In the genomic region with DNA sequence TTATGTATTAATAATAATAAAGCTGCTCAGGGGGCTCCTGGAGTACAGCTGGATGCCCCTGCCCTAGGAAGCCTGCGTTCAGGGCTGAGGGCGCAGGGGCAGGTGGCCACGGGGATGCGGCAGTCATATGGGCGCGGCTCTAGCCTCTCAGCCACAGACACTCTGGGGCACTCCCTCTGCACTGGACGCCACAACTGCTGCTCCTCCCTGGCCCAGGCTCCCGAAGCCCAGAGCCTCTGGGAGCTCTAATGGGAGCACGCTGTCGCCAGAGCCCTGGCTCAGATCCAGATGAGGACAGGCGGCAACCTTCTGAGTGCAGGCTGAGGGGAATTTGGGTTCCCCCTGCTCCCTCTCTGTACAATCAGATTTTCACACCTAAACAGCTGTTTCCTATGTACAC, we compare ENCODE assay signal across 16 cellular contexts.
DNase-seq lines count a peak whose midpoint lies in the region; TF ChIP-seq lines count a peak whose summit lies in the region.
"Had no signal": no experiment of that assay in that cellular context is flagged by ENCODE, and none has a peak within 500 bp of the region (broad histone marks: within the 10 kb centered on the region; RNA-seq: fewer than 3 reads in every experiment).

No MANE protein-coding gene starts in this region.

- H3K9me3 Mint-ChIP-seq in chondrocyte (ENCODE audit: low read depth): no peaks in the 10 kb centered on the region
- no peaks in the 10 kb centered on the region for H3K9me3 Mint-ChIP-seq in nephron
- H3K9me3 Mint-ChIP-seq: activated T-cell treated with anti-CD3 and anti-CD28 coated beads, Interleukin-2, amount 50 U/mL, for 4 hours; CD4-positive, alpha-beta T cell; endodermal cell; naive thymus-derived CD4-positive, alpha-beta T cell had no signal

- peak overlapping the region; percentile 98 for H3K27ac Mint-ChIP-seq in chondrocyte (ENCODE audit: unreplicated experiment)
- peak overlapping the region; percentile 64 to 87 (median 84) for H3K27ac Mint-ChIP-seq in nephron
- H3K27ac Mint-ChIP-seq: CD4-positive, alpha-beta T cell; naive thymus-derived CD4-positive, alpha-beta T cell had no signal

- peaks cover 4% of the 10 kb centered on the region; the same call in 1 of the 2 replicates for H3K36me3 ChIP-seq in BE2C
- H3K36me3 ChIP-seq: spleen, vagina had no signal

- no peak overlapping the region for H3K4me3 Mint-ChIP-seq in chondrocyte (ENCODE audit: unreplicated experiment)
- no peak overlapping the region for H3K4me3 Mint-ChIP-seq in nephron
- H3K4me3 Mint-ChIP-seq: activated T-cell treated with anti-CD3 and anti-CD28 coated beads, Interleukin-2, amount 50 U/mL, for 4 hours; CD4-positive, alpha-beta T cell; endodermal cell; naive thymus-derived CD4-positive, alpha-beta T cell had no signal

- no peaks in the 10 kb centered on the region for H3K27me3 Mint-ChIP-seq in chondrocyte (ENCODE audit: low read depth)
- H3K27me3 Mint-ChIP-seq in nephron (ENCODE audit: low read depth): no peaks in the 10 kb centered on the region
- H3K27me3 Mint-ChIP-seq: CD4-positive, alpha-beta T cell had no signal

- H3K4me1 Mint-ChIP-seq in chondrocyte (ENCODE audit: low read depth): peaks cover 84% of the 10 kb centered on the region
- peaks cover 58% of the 10 kb centered on the region for H3K4me1 Mint-ChIP-seq in nephron

- peaks cover 33% of the 10 kb centered on the region for H3K4me1 ChIP-seq in BE2C
- H3K4me1 ChIP-seq: spleen had no signal

- no peak overlapping the region for H3K4me3 ChIP-seq in BE2C (ENCODE audit: low read depth, low read length)
- H3K4me3 ChIP-seq: spleen, vagina had no signal

- DNase-seq in BE2C (peak; percentile 84), NCI-H1105 (lab: John Stamatoyannopoulos, UW) (peak; percentile 65), chondrocyte (ENCODE audit: low spot score) (no peak), erythroblast (lab: John Stamatoyannopoulos, UW) (no peak), T1000 (lab: John Stamatoyannopoulos, UW) (no peak), activated T-cell treated with anti-CD3 and anti-CD28 coated beads for 4 hours (no peak), NCI-H187 treated with DMSO at 0.1 percent for 48 hours (lab: John Stamatoyannopoulos, UW) (no peak)
- DNase-seq: activated T-cell treated with anti-CD3 and anti-CD28 coated beads, Interleukin-2, amount 50 U/mL, for 4 hours; CD4-positive, alpha-beta T cell; endodermal cell; H7; naive thymus-derived CD4-positive, alpha-beta T cell; NCI-H2081; spleen had no signal

- no peaks in the 10 kb centered on the region for H3K27me3 ChIP-seq in BE2C
- H3K27me3 ChIP-seq: spleen, vagina had no signal

- no peaks in the 10 kb centered on the region for H3K9me3 ChIP-seq in BE2C
- H3K9me3 ChIP-seq: spleen, vagina had no signal

- H3K36me3 Mint-ChIP-seq in chondrocyte (ENCODE audit: low read depth) (peaks cover 4% of the 10 kb centered on the region), nephron (ENCODE audit: low read depth) (peaks cover 3% of the 10 kb centered on the region)
- H3K36me3 Mint-ChIP-seq: naive thymus-derived CD4-positive, alpha-beta T cell had no signal

- no peak for TF ChIP-seq POLR2A in erythroblast (IDR thresholded peaks at IDR 0.05; ENCODE audit: low read length)

- TF ChIP-seq CTCF in BE2C (IDR thresholded peaks at IDR 0.05; ENCODE audit: low read depth, low read length) (no peak), chondrocyte (IDR thresholded peaks at IDR 0.05) (no peak), nephron (IDR thresholded peaks at IDR 0.05; ENCODE audit: unreplicated experiment in 3 of 3) (no peak)

Comparison
In these comparisons a context has a peak if more than half of its experiments do, and no peak if none do; other contexts are left out.
1. DNase-seq: peak in BE2C (single experiment) and NCI-H1105 (single experiment); none in chondrocyte (single experiment), erythroblast (0 of 2), T1000 (single experiment), activated T-cell treated with anti-CD3 and anti-CD28 coated beads for 4 hours (single experiment) and NCI-H187 treated with DMSO at 0.1 percent for 48 hours (single experiment).